ENCODE assay signal across 33 cellular contexts in the genomic region with DNA sequence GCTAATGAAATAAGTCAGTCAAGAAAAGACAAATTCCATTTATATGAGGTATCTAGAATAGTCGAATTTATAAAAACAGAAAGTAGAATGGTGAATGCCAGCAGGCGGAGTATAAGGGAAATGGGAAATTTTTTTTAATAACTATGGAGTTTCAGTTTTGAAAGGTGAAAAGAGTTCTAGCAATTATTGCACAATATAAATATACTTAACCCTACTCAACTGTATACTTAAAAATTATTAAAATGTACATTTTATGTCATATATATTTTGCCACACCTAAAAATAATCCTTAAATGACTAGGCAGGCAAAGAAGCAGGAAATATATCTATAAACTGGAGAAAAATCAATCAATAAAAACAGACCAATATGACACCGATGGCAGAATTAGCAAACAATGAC.
"Had no signal": no experiment of that assay in that cellular context is flagged by ENCODE, and none has a peak within 500 bp of the region (broad histone marks: within the 10 kb centered on the region; RNA-seq: fewer than 3 reads in every experiment).

No MANE protein-coding gene starts in this region.

- FAIRE-seq: astrocyte had no signal

- H3K27ac ChIP-seq: adrenal gland, body of pancreas, brain microvascular endothelial cell, breast epithelium, VCaP had no signal

- DNase-seq: activated CD4-positive, alpha-beta memory T cell treated with anti-CD3 and anti-CD28 coated beads for 36 hours; activated CD4-positive, alpha-beta T cell treated with anti-CD3 and anti-CD28 coated beads for 1 hour; activated CD4-positive, alpha-beta T cell treated with anti-CD3 and anti-CD28 coated beads for 36 hours; activated CD4-positive, alpha-beta T cell treated with anti-CD3 and anti-CD28 coated beads, Interleukin-2, amount 10 ng/mL, durations not matched to agents 24 days and 14 days; activated CD4-positive, alpha-beta T cell treated with anti-CD3 and anti-CD28 coated beads, Interleukin-2, amount 50 U/mL, for 1 hour; activated CD4-positive, alpha-beta T cell treated with anti-CD3 and anti-CD28 coated beads, Interleukin-2, amount 50 U/mL, for 4 hours; activated CD4-positive, CD25-positive, alpha-beta regulatory T cell; activated CD8-positive, alpha-beta memory T cell treated with anti-CD3 and anti-CD28 coated beads, Interleukin-2, amount 50 U/mL, for 4 hours; activated CD8-positive, alpha-beta T cell treated with anti-CD3 and anti-CD28 coated beads for 36 hours; activated effector memory CD4-positive, alpha-beta T cell treated with anti-CD3 and anti-CD28 coated beads, Interleukin-2, amount 50 U/mL, for 16 hours; activated gamma-delta T cell treated with Interleukin-2 at 50 U/mL for 16 hours; activated naive CD4-positive, alpha-beta T cell; activated naive CD4-positive, alpha-beta T cell treated with anti-CD3 and anti-CD28 coated beads for 36 hours; activated naive CD4-positive, alpha-beta T cell treated with anti-CD3 and anti-CD28 coated beads, Interleukin-2, amount 50 U/mL, for 16 hours; activated naive CD8-positive, alpha-beta T cell treated with anti-CD3 and anti-CD28 coated beads for 36 hours; activated T-cell treated with anti-CD3 and anti-CD28 coated beads for 4 hours; activated T-cell treated with anti-CD3 and anti-CD28 coated beads, Interleukin-2, amount 50 U/mL, for 1 hour; activated T-cell treated with anti-CD3 and anti-CD28 coated beads, Interleukin-2, amount 50 U/mL, for 4 hours; activated T-cell treated with anti-CD3 and anti-CD28 coated beads, Interleukin-2, amount 50 U/mL, for 72 hours; adrenal gland; amniotic stem cell; aorta; body of pancreas; brain microvascular endothelial cell; central memory CD4-positive, alpha-beta T cell; T-helper 2 cell; T-helper 9 cell had no signal

- H3K4me1 ChIP-seq: adrenal gland, body of pancreas, breast epithelium had no signal

- H3K4me3 ChIP-seq: adrenal gland, body of pancreas, breast epithelium had no signal

- H3K27me3 ChIP-seq: adrenal gland, body of pancreas, brain microvascular endothelial cell, breast epithelium had no signal

- ATAC-seq: activated CD4-positive, alpha-beta T cell treated with anti-CD3 and anti-CD28 coated beads for 36 hours; activated CD4-positive, CD25-positive, alpha-beta regulatory T cell treated with anti-CD3 and anti-CD28 coated beads, Interleukin-2, amount 50 U/mL, for 24 hours; activated CD8-positive, alpha-beta T cell treated with anti-CD3 and anti-CD28 coated beads for 36 hours; activated naive CD4-positive, alpha-beta T cell treated with anti-CD3 and anti-CD28 coated beads, Interleukin-2, amount 50 U/mL, for 72 hours; activated T-cell treated with anti-CD3 and anti-CD28 coated beads, Interleukin-2, amount 50 U/mL, for 4 hours; activated T-cell treated with anti-CD3 and anti-CD28 coated beads, Interleukin-2, amount 50 U/mL, for 72 hours; activated T-helper 17 cell treated with anti-CD3 and anti-CD28 coated beads, Interleukin-2, amount 50 U/mL, for 72 hours; body of pancreas had no signal

- H3K36me3 ChIP-seq: adrenal gland, brain microvascular endothelial cell, breast epithelium had no signal
